12 cellular contexts compared by ENCODE assay signal in genomic region chr17:64355536-64356303, GRCh38. TPM values are rescaled to one million over a fixed set of nuclear protein-coding genes. Genes with fewer than 3 reads are reported as not detected.
DNase-seq lines count a peak whose midpoint lies in the region; ATAC-seq, FAIRE-seq and TF ChIP-seq lines count a peak whose summit lies in the region.
"Had no signal": no experiment of that assay in that cellular context is flagged by ENCODE, and none has a peak within 500 bp of the region (broad histone marks: within the 10 kb centered on the region; RNA-seq: fewer than 3 reads in every experiment).

No MANE protein-coding gene starts in this region.

- H2AK5ac ChIP-seq in trophoblast cell (ENCODE audit: low read length), result no peak overlapping the region

- no peak for TF ChIP-seq CTCF in NB4 (IDR thresholded peaks at IDR 0.05; ENCODE audit: low read depth, low read length)
- TF ChIP-seq CTCF in endothelial cell of umbilical vein (IDR thresholded peaks at IDR 0.05; ENCODE audit: extremely low read depth in 1 of 2, insufficient read depth in 1 of 2, low read depth in 1 of 2, low read length in 2 of 2), result no peak
- TF ChIP-seq CTCF in gastrocnemius medialis (IDR thresholded peaks at IDR 0.05 in 4 of 5, conservative IDR thresholded peaks at IDR 0.05 in 1 of 5), result no peak
- no peak for TF ChIP-seq CTCF in mesothelial cell of epicardium (IDR thresholded peaks at IDR 0.05; ENCODE audit: unreplicated experiment)

- no peak overlapping the region for H2BK12ac ChIP-seq in trophoblast cell (ENCODE audit: low read length)

- no peaks in the 10 kb centered on the region for H3K9me1 ChIP-seq in endothelial cell of umbilical vein (replicated peaks; ENCODE audit: control insufficient read depth, extremely low read depth, insufficient read depth, low read length)

- no CpG with 5 or more reads among the region's 7 CpGs for WGBS in trophoblast cell (ENCODE audit: extremely low coverage, insufficient coverage, insufficient read length)

- H3K36me3 Mint-ChIP-seq in mesothelial cell of epicardium, result no peaks in the 10 kb centered on the region

- no peak for TF ChIP-seq POLR2A in NB4 (IDR thresholded peaks at IDR 0.05; ENCODE audit: extremely low read depth, insufficient read length)
- TF ChIP-seq POLR2A in endothelial cell of umbilical vein (IDR thresholded peaks at IDR 0.05; ENCODE audit: low read depth, low read length), result no peak
- no peak for TF ChIP-seq POLR2A in gastrocnemius medialis (IDR thresholded peaks at IDR 0.05)

- H3K27ac ChIP-seq in endothelial cell of umbilical vein (ENCODE audit: insufficient read depth, low read depth, low read length) (peak overlapping the region; percentile 38), gastrocnemius medialis (peak overlapping the region; percentile 8 to 67 (median 62)), trophoblast cell (ENCODE audit: low read depth, low read length) (no peak overlapping the region)

- H3K4me1 ChIP-seq in endothelial cell of umbilical vein (ENCODE audit: control insufficient read depth, extremely low read depth, insufficient read depth, low read length), result peaks cover 52% of the 10 kb centered on the region
- peaks cover 3 to 10% of the 10 kb centered on the region in 2 donors for H3K4me1 ChIP-seq in gastrocnemius medialis
- no peaks in the 10 kb centered on the region for H3K4me1 ChIP-seq in trophoblast cell (ENCODE audit: control insufficient read depth in 1 of 2, insufficient read depth in 2 of 2, low read length in 2 of 2)

- H3K4me1 Mint-ChIP-seq in mesothelial cell of epicardium, result no peaks in the 10 kb centered on the region

- H3K27ac Mint-ChIP-seq in mesothelial cell of epicardium, result no peak overlapping the region

- peaks cover 18% of the 10 kb centered on the region for H3K27me3 Mint-ChIP-seq in mesothelial cell of epicardium (ENCODE audit: low read depth)

- H3K9me3 ChIP-seq in endothelial cell of umbilical vein (replicated peaks; ENCODE audit: control insufficient read depth, insufficient read depth, low read length) (no peaks in the 10 kb centered on the region), gastrocnemius medialis (no peaks in the 10 kb centered on the region), trophoblast cell (ENCODE audit: insufficient read depth, low read depth, low read length) (no peaks in the 10 kb centered on the region)

- peak; percentile 26 for DNase-seq in DMS 273 treated with DMSO at 0.1 percent for 48 hours (lab: John Stamatoyannopoulos, UW)
- peak; percentile 85 for DNase-seq in NB4 (ENCODE audit: low read depth)
- peak; percentile 47 for DNase-seq in endothelial cell of umbilical vein (ENCODE audit: low read depth, low spot score)
- DNase-seq in gastrocnemius medialis, result peak in 1 of 2 donors; percentile 31
- DNase-seq in mesothelial cell of epicardium (ENCODE audit: low spot score in 2 of 2, unreplicated experiment in 2 of 2), result no peak
- no peak for DNase-seq in trophoblast cell
- no peak for DNase-seq in putamen (ENCODE audit: low spot score)
- DNase-seq: activated CD4-positive, alpha-beta T cell treated with anti-CD3 and anti-CD28 coated beads, Interleukin-2, amount 50 U/mL, for 4 hours; midbrain; NCI-H526 treated with DMSO at 0.1 percent for 48 hours had no signal

- in situ Hi-C loops in gastrocnemius medialis (cut with MboI; ENCODE audit: low sequenced_read_pairs in 4 of 4), result no loop called here

- dilution Hi-C loops in endothelial cell of umbilical vein (cut with MboI; ENCODE audit: extremely low pct_ligation_motif_present, low sequenced_read_pairs), result no loop called here

- no peak for FAIRE-seq in endothelial cell of umbilical vein (lab: Jason Lieb, UNC)
- FAIRE-seq: D721Med had no signal

- no peak overlapping the region for H3K4ac ChIP-seq in trophoblast cell (ENCODE audit: low read depth, low read length)

- POLR2A ChIA-PET in endothelial cell of umbilical vein (lab: Charles Lee), result interaction anchor here (0.9 to 2.4 kb wide), 4 partner anchors 11 to 28 kb away, joined by 3 to 10 read pairs (median 6); no protein-coding TSS in a partner anchor

- H3K4me3 ChIP-seq in NB4 (ENCODE audit: low read depth, low read length) (no peak overlapping the region), endothelial cell of umbilical vein (replicated peaks in 1 of 3; ENCODE audit: insufficient read depth in 1 of 3, low read depth in 1 of 3, low read length in 3 of 3) (no peak overlapping the region), gastrocnemius medialis (no peak overlapping the region), trophoblast cell (ENCODE audit: low read depth, low read length) (no peak overlapping the region)

- H3K9ac ChIP-seq in endothelial cell of umbilical vein (replicated peaks; ENCODE audit: extremely low read depth, insufficient read depth, low read length) (no peak overlapping the region), trophoblast cell (ENCODE audit: low read length) (no peak overlapping the region)

- no TSS peak for BruUV-seq in endothelial cell of umbilical vein (replicated peaks; lab: Mats Ljungman, UMichigan)

- H4K20me1 ChIP-seq in endothelial cell of umbilical vein (replicated peaks; ENCODE audit: control insufficient read depth, extremely low read depth, insufficient read depth, low read length), result no peaks in the 10 kb centered on the region

- no peak overlapping the region for H2BK5ac ChIP-seq in trophoblast cell (ENCODE audit: low read depth, low read length, poor library complexity)

- no peak overlapping the region for H3K14ac ChIP-seq in trophoblast cell (ENCODE audit: low read length)

- no peaks in the 10 kb centered on the region for H3K79me1 ChIP-seq in trophoblast cell (ENCODE audit: low read length)

- intact Hi-C loops in endothelial cell of umbilical vein (cut with micrococcal nuclease), result loop anchor here (2.0 kb wide), 1 partner anchor 57 kb away; no protein-coding TSS in a partner anchor
- intact Hi-C loops in gastrocnemius medialis (cut with DNase I; ENCODE audit: low total_unique reads), result loop anchor here (5.0 kb wide), 1 partner anchor 33 kb away; no protein-coding TSS in a partner anchor

- no peak overlapping the region for H3K23ac ChIP-seq in trophoblast cell (ENCODE audit: low read length)

- peaks cover 18% of the 10 kb centered on the region for H3K79me2 ChIP-seq in endothelial cell of umbilical vein (ENCODE audit: control insufficient read depth, insufficient read depth, low read length)
- H3K79me2 ChIP-seq in trophoblast cell (ENCODE audit: control insufficient read depth, insufficient read depth, low read length, poor library complexity), result no peaks in the 10 kb centered on the region

- no peaks in the 10 kb centered on the region for H3K27me3 ChIP-seq in endothelial cell of umbilical vein (ENCODE audit: control insufficient read depth in 2 of 2, insufficient read depth in 2 of 2, low read length in 2 of 2)
- peaks cover 0 to 6% (median 0%) of the 10 kb centered on the region in 3 donors for H3K27me3 ChIP-seq in gastrocnemius medialis
- no peaks in the 10 kb centered on the region for H3K27me3 ChIP-seq in trophoblast cell (ENCODE audit: insufficient read depth, low read length)

- ATAC-seq in gastrocnemius medialis (no peak), GM19467 (IDR thresholded peaks at IDR 0.05; ENCODE audit: unreplicated experiment) (no peak)

- no peak overlapping the region for H2AFZ ChIP-seq in endothelial cell of umbilical vein (ENCODE audit: low read depth, low read length)
- no peak overlapping the region for H2AFZ ChIP-seq in trophoblast cell (ENCODE audit: insufficient read depth, low read length, poor library complexity)

- H3K4me2 ChIP-seq in endothelial cell of umbilical vein (ENCODE audit: insufficient read depth, low read length) (peak overlapping the region; percentile 17), trophoblast cell (ENCODE audit: low read length) (no peak overlapping the region)

- no peak overlapping the region for H4K12ac ChIP-seq in trophoblast cell (ENCODE audit: low read depth, low read length)

- H4K91ac ChIP-seq in trophoblast cell (ENCODE audit: low read depth, low read length), result no peak overlapping the region

- peaks cover 40 to 56% of the 10 kb centered on the region in 2 experiments for H3K36me3 ChIP-seq in endothelial cell of umbilical vein (ENCODE audit: control insufficient read depth in 2 of 2, extremely low read depth in 1 of 2, insufficient read depth in 2 of 2, low read length in 2 of 2)
- H3K36me3 ChIP-seq in gastrocnemius medialis, result no peaks in the 10 kb centered on the region
- H3K36me3 ChIP-seq in trophoblast cell (ENCODE audit: control insufficient read depth in 1 of 2, insufficient read depth in 2 of 2, low read length in 2 of 2), result no peaks in the 10 kb centered on the region

- CTCF ChIA-PET in endothelial cell of umbilical vein (lab: Charles Lee), result interaction anchor here (0.9 to 8.0 kb wide), 9 partner anchors 10 to 64 kb away, joined by 3 to 46 read pairs (median 5); no protein-coding TSS in a partner anchor

- no peaks in the 10 kb centered on the region for H3K9me3 Mint-ChIP-seq in mesothelial cell of epicardium

- no peak overlapping the region for H2BK120ac ChIP-seq in trophoblast cell (ENCODE audit: insufficient read depth, low read length, poor library complexity)

- no peak overlapping the region for H4K8ac ChIP-seq in trophoblast cell (ENCODE audit: low read depth, low read length)

- H3K4me3 Mint-ChIP-seq in mesothelial cell of epicardium, result no peak overlapping the region

- H3K18ac ChIP-seq in trophoblast cell (ENCODE audit: low read length), result no peak overlapping the region

TF ChIP-seq in endothelial cell of umbilical vein, 7 proteins besides CTCF, POLR2A, EP300 and RAD21 (continues in another document):
- TF ChIP-seq MYC (IDR thresholded peaks at IDR 0.05; ENCODE audit: low read depth, low read length), result no peak
- TF ChIP-seq POLR2AphosphoS5 (IDR thresholded peaks at IDR 0.05; ENCODE audit: insufficient read depth, low read depth, low read length), result no peak
- no peak for TF ChIP-seq FOS (IDR thresholded peaks at IDR 0.05; ENCODE audit: borderline replicate concordance, insufficient read depth, low read length)
- no peak for TF ChIP-seq EZH2 (IDR thresholded peaks at IDR 0.05; ENCODE audit: borderline replicate concordance, low read depth, low read length, severe bottlenecking)
- TF ChIP-seq JUN (IDR thresholded peaks at IDR 0.05; ENCODE audit: borderline replicate concordance, insufficient read depth, insufficient read length, low read depth), result no peak
- TF ChIP-seq GATA2 (IDR thresholded peaks at IDR 0.05; ENCODE audit: insufficient read depth, insufficient read length, low read depth, low read length), result no peak

RNA-seq across cellular contexts. Expression of gene PECAM1, which starts 34.9 kb away (rescaled TPM):
- 1,037 and 1,131 TPM in 2 replicates for total RNA-seq in endothelial cell of umbilical vein
- 621 and 832 TPM in 2 replicates for polyA plus RNA-seq in endothelial cell of umbilical vein
- polyA plus RNA-seq in endothelial cell of umbilical vein (2011; cell fraction: cytosol; rRNA removed), result 493 and 552 TPM in 2 replicates
- 383 and 504 TPM in 2 replicates for polyA plus RNA-seq in endothelial cell of umbilical vein (2011; cell fraction: nucleus; rRNA removed)
- 893 and 1,063 TPM in 2 replicates for polyA plus RNA-seq in endothelial cell of umbilical vein (2012)
- 4,612 and 5,290 TPM in 2 replicates for polyA minus RNA-seq in endothelial cell of umbilical vein
- polyA minus RNA-seq in endothelial cell of umbilical vein (2011; cell fraction: cytosol; rRNA and poly(A)+ RNA removed), result not detected
- 645 and 1,088 TPM in 2 replicates for polyA minus RNA-seq in endothelial cell of umbilical vein (2011; cell fraction: nucleus; rRNA and poly(A)+ RNA removed)
- total RNA-seq in gastrocnemius medialis, result 10 to 100 TPM; 35.1 to 71.5 (median 51.3) TPM
- total RNA-seq in mesothelial cell of epicardium, result 0.09 to 0.18 TPM in 2 of 3 replicates, not detected in the other
- polyA plus RNA-seq in trophoblast cell (2013), result 0.04 and 0.07 TPM in 2 replicates

Comparison
In these comparisons a context has a peak if more than half of its experiments do, and no peak if none do; other contexts are left out.
1. DNase-seq: peak in DMS 273 treated with DMSO at 0.1 percent for 48 hours (single experiment), NB4 (single experiment) and endothelial cell of umbilical vein (single experiment); none in mesothelial cell of epicardium (0 of 2), trophoblast cell (0 of 2) and putamen (single experiment).
2. RNA of gene PECAM1, which starts 34.9 kb away (total RNA-seq): 1,037 to 1,131 TPM in endothelial cell of umbilical vein and 35.1 to 71.5 TPM in gastrocnemius medialis; 0.09 to 0.18 TPM in mesothelial cell of epicardium; every median in the first group is over 10 times any median in the second.